Comparison of ENCODE assay signal across 15 cellular contexts in the genomic region with DNA sequence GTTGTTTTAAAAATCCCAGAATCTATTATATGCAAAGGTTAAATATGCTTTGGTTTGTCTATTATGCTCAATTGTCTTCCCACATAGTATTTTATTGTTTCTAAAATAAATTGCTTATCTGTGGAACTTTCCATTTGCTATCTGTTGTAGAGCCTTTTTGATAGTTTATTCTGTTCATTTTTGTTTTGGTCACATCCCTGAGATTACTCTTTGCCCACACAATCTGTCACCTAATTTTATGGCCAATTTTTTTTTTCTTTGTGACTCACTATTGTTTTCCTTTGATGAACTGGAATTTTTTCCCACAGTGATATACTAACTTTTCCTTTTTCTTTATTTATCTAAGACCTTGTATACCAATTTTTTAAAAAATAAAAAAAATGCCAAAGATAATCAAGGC.
DNase-seq lines count a peak whose midpoint lies in the region; FAIRE-seq and TF ChIP-seq lines count a peak whose summit lies in the region.
"Had no signal": no experiment of that assay in that cellular context is flagged by ENCODE, and none has a peak within 500 bp of the region (broad histone marks: within the 10 kb centered on the region; RNA-seq: fewer than 3 reads in every experiment).

No MANE protein-coding gene starts in this region.

- H3K36me3 Mint-ChIP-seq in H9 (ENCODE audit: insufficient read depth in 1 of 3, low read depth in 3 of 3): no peaks in the 10 kb centered on the region; a peak in 1 of 7 replicates

- no peak for TF ChIP-seq CTCF in H9 (conservative IDR thresholded peaks at IDR 0.05)
- TF ChIP-seq CTCF in endothelial cell of umbilical vein (IDR thresholded peaks at IDR 0.05; ENCODE audit: extremely low read depth in 1 of 2, insufficient read depth in 1 of 2, low read depth in 1 of 2, low read length in 2 of 2): no peak
- no peak for TF ChIP-seq CTCF in esophagus squamous epithelium (IDR thresholded peaks at IDR 0.05)
- no peak for TF ChIP-seq CTCF in uterus (IDR thresholded peaks at IDR 0.05)

- POLR2A ChIA-PET in endothelial cell of umbilical vein (lab: Charles Lee): no interaction called here

- H4K20me1 ChIP-seq in H9 (ENCODE audit: control insufficient read depth, insufficient read depth, insufficient read length) (no peaks in the 10 kb centered on the region), endothelial cell of umbilical vein (replicated peaks; ENCODE audit: control insufficient read depth, extremely low read depth, insufficient read depth, low read length) (no peaks in the 10 kb centered on the region)

- H3K36me3 ChIP-seq in endothelial cell of umbilical vein (ENCODE audit: control insufficient read depth in 2 of 2, extremely low read depth in 1 of 2, insufficient read depth in 2 of 2, low read length in 2 of 2): no peaks in the 10 kb centered on the region
- no peaks in the 10 kb centered on the region for H3K36me3 ChIP-seq in esophagus squamous epithelium
- H3K36me3 ChIP-seq in uterus: no peaks in the 10 kb centered on the region

- no peak overlapping the region for H3K4me2 ChIP-seq in H9 (ENCODE audit: insufficient read depth, insufficient read length, low read length)
- H3K4me2 ChIP-seq in endothelial cell of umbilical vein (ENCODE audit: insufficient read depth, low read length): no peak overlapping the region

- H3K27ac ChIP-seq in H9 (ENCODE audit: insufficient read length, low read depth, low read length) (no peak overlapping the region), endothelial cell of umbilical vein (ENCODE audit: insufficient read depth, low read depth, low read length) (no peak overlapping the region), esophagus squamous epithelium (no peak overlapping the region), uterus (no peak overlapping the region)
- H3K27ac ChIP-seq: HL-60 had no signal

- no peak overlapping the region for H4K8ac ChIP-seq in H9 (replicated peaks; ENCODE audit: insufficient read length, low read depth, low read length)

- TF ChIP-seq POLR2A in endothelial cell of umbilical vein (IDR thresholded peaks at IDR 0.05; ENCODE audit: low read depth, low read length) (no peak), esophagus squamous epithelium (IDR thresholded peaks at IDR 0.05) (no peak), uterus (IDR thresholded peaks at IDR 0.05) (no peak)

- H3K4me3 ChIP-seq in endothelial cell of umbilical vein (replicated peaks in 1 of 3; ENCODE audit: insufficient read depth in 1 of 3, low read depth in 1 of 3, low read length in 3 of 3) (no peak overlapping the region), esophagus squamous epithelium (no peak overlapping the region), uterus (no peak overlapping the region)

- H3K4me3 Mint-ChIP-seq in H9: no peak overlapping the region
- H3K4me3 Mint-ChIP-seq: B cell; CD4-positive, alpha-beta T cell had no signal

- no peak overlapping the region for H3K56ac ChIP-seq in H9 (ENCODE audit: insufficient read length, low read depth, low read length)

- H3K79me1 ChIP-seq in H9 (ENCODE audit: insufficient read depth, low read depth, low read length, poor library complexity, severe bottlenecking): no peaks in the 10 kb centered on the region

- intact Hi-C loops in endothelial cell of umbilical vein (cut with micrococcal nuclease) (no loop called here), esophagus squamous epithelium (cut with DNase I) (no loop called here), uterus (cut with DNase I; ENCODE audit: low total_unique reads) (no loop called here)

- H3K27me3 ChIP-seq in H9 (ENCODE audit: insufficient read depth, low read length) (no peaks in the 10 kb centered on the region), endothelial cell of umbilical vein (ENCODE audit: control insufficient read depth in 2 of 2, insufficient read depth in 2 of 2, low read length in 2 of 2) (no peaks in the 10 kb centered on the region), esophagus squamous epithelium (no peaks in the 10 kb centered on the region), uterus (no peaks in the 10 kb centered on the region)

- H3K4ac ChIP-seq in H9 (ENCODE audit: low read depth, low read length): no peak overlapping the region

- no peak overlapping the region for H2BK5ac ChIP-seq in H9 (ENCODE audit: insufficient read length, low read length)

- H3K9me3 Mint-ChIP-seq in H9: no peaks in the 10 kb centered on the region

- no peak overlapping the region for H4K91ac ChIP-seq in H9 (ENCODE audit: insufficient read length, low read depth, low read length)

- no peak overlapping the region for H3K18ac ChIP-seq in H9 (ENCODE audit: insufficient read length, low read depth, low read length)

- H3T11ph ChIP-seq in H9 (ENCODE audit: low read length): no peak overlapping the region

- no peak overlapping the region for H2BK15ac ChIP-seq in H9 (ENCODE audit: low read depth, low read length)

- H3K9me3 ChIP-seq in H9 (ENCODE audit: control insufficient read depth, low read depth, low read length) (no peaks in the 10 kb centered on the region), endothelial cell of umbilical vein (replicated peaks; ENCODE audit: control insufficient read depth, insufficient read depth, low read length) (no peaks in the 10 kb centered on the region), esophagus squamous epithelium (no peaks in the 10 kb centered on the region), uterus (no peaks in the 10 kb centered on the region)

- in situ Hi-C loops in G401 (cut with HindIII; ENCODE audit: low sequenced_read_pairs): no loop called here

- H4K5ac ChIP-seq in H9 (ENCODE audit: insufficient read length, low read depth, low read length): no peak overlapping the region

- H2AK5ac ChIP-seq in H9 (ENCODE audit: insufficient read length, low read length): no peak overlapping the region

- H3K23me2 ChIP-seq in H9 (ENCODE audit: insufficient read length, low read depth, low read length, poor library complexity, severe bottlenecking): no peaks in the 10 kb centered on the region

- H3K27ac Mint-ChIP-seq in H9: peak overlapping the region; percentile 1 to 84 (median 44); a peak in 5 of 7 replicates
- H3K27ac Mint-ChIP-seq: B cell; CD4-positive, alpha-beta T cell had no signal

- H3K9me1 ChIP-seq in endothelial cell of umbilical vein (replicated peaks; ENCODE audit: control insufficient read depth, extremely low read depth, insufficient read depth, low read length): no peaks in the 10 kb centered on the region

- H3K79me2 ChIP-seq in H9 (ENCODE audit: insufficient read depth, low read length): no peaks in the 10 kb centered on the region
- H3K79me2 ChIP-seq in endothelial cell of umbilical vein (ENCODE audit: control insufficient read depth, insufficient read depth, low read length): no peaks in the 10 kb centered on the region

- no peak for FAIRE-seq in endothelial cell of umbilical vein (lab: Jason Lieb, UNC)
- FAIRE-seq: A204.1, GM19239 had no signal

- no TSS peak for BruUV-seq in endothelial cell of umbilical vein (replicated peaks; lab: Mats Ljungman, UMichigan)

- dilution Hi-C loops in endothelial cell of umbilical vein (cut with MboI; ENCODE audit: extremely low pct_ligation_motif_present, low sequenced_read_pairs): no loop called here

- H3K9ac ChIP-seq in H9 (ENCODE audit: extremely low read depth, insufficient read length, low read length): no peak overlapping the region
- H3K9ac ChIP-seq in endothelial cell of umbilical vein (replicated peaks; ENCODE audit: extremely low read depth, insufficient read depth, low read length): no peak overlapping the region

- H3K14ac ChIP-seq in H9 (ENCODE audit: insufficient read depth, low read length): no peak overlapping the region

- no peaks in the 10 kb centered on the region for H3K27me3 Mint-ChIP-seq in H9 (ENCODE audit: low read depth)
- H3K27me3 Mint-ChIP-seq: B cell; CD4-positive, alpha-beta T cell had no signal

- peaks cover 38 to 41% of the 10 kb centered on the region in 2 experiments for H3K4me1 Mint-ChIP-seq in H9
- H3K4me1 Mint-ChIP-seq: B cell had no signal

- H2BK12ac ChIP-seq in H9 (ENCODE audit: insufficient read length, low read depth, low read length): no peak overlapping the region

- H3K23ac ChIP-seq in H9 (ENCODE audit: insufficient read length, low read depth, low read length): no peak overlapping the region

- no peak overlapping the region for H2AFZ ChIP-seq in H9 (ENCODE audit: low read length)
- no peak overlapping the region for H2AFZ ChIP-seq in endothelial cell of umbilical vein (ENCODE audit: low read depth, low read length)

- H2BK20ac ChIP-seq in H9 (ENCODE audit: low read depth, low read length, poor library complexity, severe bottlenecking): no peak overlapping the region

- CTCF ChIA-PET in endothelial cell of umbilical vein (lab: Charles Lee): interaction anchor here (1.3 kb wide), 1 partner anchor 199 kb away, joined by 4 read pairs; no protein-coding TSS in a partner anchor

- H3K4me1 ChIP-seq in H9 (ENCODE audit: insufficient read depth, low read length) (peaks cover 3% of the 10 kb centered on the region; the same call in 1 of the 2 replicates), endothelial cell of umbilical vein (ENCODE audit: control insufficient read depth, extremely low read depth, insufficient read depth, low read length) (no peaks in the 10 kb centered on the region), esophagus squamous epithelium (no peaks in the 10 kb centered on the region), uterus (no peaks in the 10 kb centered on the region)

- no peak overlapping the region for H2BK120ac ChIP-seq in H9 (ENCODE audit: low read depth, low read length, poor library complexity, severe bottlenecking)

- peak; percentile 93 for DNase-seq in G401 (ENCODE audit: low spot score)
- no peak for DNase-seq in H9
- DNase-seq in NCI-H69 (lab: John Stamatoyannopoulos, UW): peak; percentile 59
- peak; percentile 46 for DNase-seq in endothelial cell of umbilical vein (ENCODE audit: low read depth, low spot score)
- DNase-seq in NCI-H2081 (lab: John Stamatoyannopoulos, UW): no peak
- DNase-seq in esophagus squamous epithelium (lab: John Stamatoyannopoulos, UW): no peak
- DNase-seq in uterus: no peak
- DNase-seq: CD4-positive, alpha-beta T cell; DND-41; GF-D8; IMR-90 had no signal

TF ChIP-seq in endothelial cell of umbilical vein, 7 proteins besides CTCF, POLR2A, EP300 and RAD21:
- TF ChIP-seq, protein P1, sequence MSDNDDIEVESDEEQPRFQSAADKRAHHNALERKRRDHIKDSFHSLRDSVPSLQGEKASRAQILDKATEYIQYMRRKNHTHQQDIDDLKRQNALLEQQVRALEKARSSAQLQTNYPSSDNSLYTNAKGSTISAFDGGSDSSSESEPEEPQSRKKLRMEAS (IDR thresholded peaks at IDR 0.05; ENCODE audit: insufficient read depth, insufficient read length): no peak
- TF ChIP-seq JUN (IDR thresholded peaks at IDR 0.05; ENCODE audit: borderline replicate concordance, insufficient read depth, insufficient read length, low read depth) (no peak), GATA2 (IDR thresholded peaks at IDR 0.05; ENCODE audit: insufficient read depth, insufficient read length, low read depth, low read length) (no peak), FOS (IDR thresholded peaks at IDR 0.05; ENCODE audit: borderline replicate concordance, insufficient read depth, low read length) (no peak), POLR2AphosphoS5 (IDR thresholded peaks at IDR 0.05; ENCODE audit: insufficient read depth, low read depth, low read length) (no peak), EZH2 (IDR thresholded peaks at IDR 0.05; ENCODE audit: borderline replicate concordance, low read depth, low read length, severe bottlenecking) (no peak), MYC (IDR thresholded peaks at IDR 0.05; ENCODE audit: low read depth, low read length) (no peak)
TF ChIP-seq in endothelial cell of umbilical vein: peak in this region for 0.

Comparison
In these comparisons a context has a peak if more than half of its experiments do, and no peak if none do; other contexts are left out.
1. DNase-seq: peak in G401 (single experiment), NCI-H69 (single experiment) and endothelial cell of umbilical vein (single experiment); none in H9 (single experiment), NCI-H2081 (0 of 2), esophagus squamous epithelium (single experiment) and uterus (0 of 2).